Comparison of ENCODE assay signal across 8 cellular contexts in genomic region chr1:65253800-65254319, GRCh38. TPM values are rescaled to one million over a fixed set of nuclear protein-coding genes. Genes with fewer than 3 reads are reported as not detected.
A peak's percentile ranks its signal among the peaks of the same experiment; 100 is the strongest.
DNase-seq lines count a peak whose midpoint lies in the region; ATAC-seq and TF ChIP-seq lines count a peak whose summit lies in the region.

No MANE protein-coding gene starts in this region.

- H3K4me3 ChIP-seq in iPS-11a (ENCODE audit: low read depth, low read length): peak overlapping the region; percentile 64

- TF ChIP-seq CTCF in activated B cell treated with CpG ODN at 0.5 μM for 24 hours (IDR thresholded peaks at IDR 0.05): no peak

- peak; percentile 43 for ATAC-seq in HG03039 (IDR thresholded peaks at IDR 0.05; ENCODE audit: unreplicated experiment)
- ATAC-seq in activated B cell treated with CpG ODN at 0.5 μM for 24 hours (ENCODE audit: low read depth): no peak

- CTCF ChIA-PET in activated B cell treated with CpG ODN at 0.5 μM for 24 hours (lab: Charles Lee): no interaction called here

- POLR2A ChIA-PET in activated B cell treated with CpG ODN at 0.5 μM for 24 hours (lab: Charles Lee): interaction anchor here (1.2 kb wide), 1 partner anchor 166 kb away, joined by 4 read pairs; the partner anchor contains the start of genes LEPR and LEPROT

- peaks cover 3% of the 10 kb centered on the region for H3K36me3 Mint-ChIP-seq in activated CD4-positive, alpha-beta T cell treated with anti-CD3 and anti-CD28 coated beads, Interleukin-2, amount 10 ng/mL, durations not matched to agents 24 days and 14 days (ENCODE audit: low read depth)
- no peaks in the 10 kb centered on the region for H3K36me3 Mint-ChIP-seq in activated B cell treated with CpG ODN at 0.5 μM for 24 hours (ENCODE audit: low read depth)
- no peaks in the 10 kb centered on the region for H3K36me3 Mint-ChIP-seq in stimulated activated naive CD8-positive, alpha-beta T cell treated with anti-CD3 and anti-CD28 coated beads, Interleukin-15, Interleukin-2, amounts not matched to agents 100 ng/mL and 50 ng/mL, for 24 hours (ENCODE audit: low read depth)

- H3K27me3 Mint-ChIP-seq in activated CD4-positive, alpha-beta T cell treated with anti-CD3 and anti-CD28 coated beads, Interleukin-2, amount 10 ng/mL, durations not matched to agents 24 days and 14 days: peaks cover 40% of the 10 kb centered on the region
- H3K27me3 Mint-ChIP-seq in activated B cell treated with CpG ODN at 0.5 μM for 24 hours: peaks cover 14% of the 10 kb centered on the region
- H3K27me3 Mint-ChIP-seq in stimulated activated naive CD8-positive, alpha-beta T cell treated with anti-CD3 and anti-CD28 coated beads, Interleukin-15, Interleukin-2, amounts not matched to agents 100 ng/mL and 50 ng/mL, for 24 hours: peaks cover 32% of the 10 kb centered on the region

- H3K27ac Mint-ChIP-seq in activated CD4-positive, alpha-beta T cell treated with anti-CD3 and anti-CD28 coated beads, Interleukin-2, amount 10 ng/mL, durations not matched to agents 24 days and 14 days: peak overlapping the region; percentile 79
- peak overlapping the region; percentile 4 for H3K27ac Mint-ChIP-seq in activated B cell treated with CpG ODN at 0.5 μM for 24 hours
- peak overlapping the region; percentile 61 for H3K27ac Mint-ChIP-seq in stimulated activated naive CD8-positive, alpha-beta T cell treated with anti-CD3 and anti-CD28 coated beads, Interleukin-15, Interleukin-2, amounts not matched to agents 100 ng/mL and 50 ng/mL, for 24 hours

- H3K4me3 Mint-ChIP-seq in activated CD4-positive, alpha-beta T cell treated with anti-CD3 and anti-CD28 coated beads, Interleukin-2, amount 10 ng/mL, durations not matched to agents 24 days and 14 days: peak overlapping the region; percentile 84
- H3K4me3 Mint-ChIP-seq in activated B cell treated with CpG ODN at 0.5 μM for 24 hours: peak overlapping the region; percentile 83
- peak overlapping the region; percentile 88 for H3K4me3 Mint-ChIP-seq in stimulated activated naive CD8-positive, alpha-beta T cell treated with anti-CD3 and anti-CD28 coated beads, Interleukin-15, Interleukin-2, amounts not matched to agents 100 ng/mL and 50 ng/mL, for 24 hours

- no peaks in the 10 kb centered on the region for H3K9me3 Mint-ChIP-seq in activated CD4-positive, alpha-beta T cell treated with anti-CD3 and anti-CD28 coated beads, Interleukin-2, amount 10 ng/mL, durations not matched to agents 24 days and 14 days
- no peaks in the 10 kb centered on the region for H3K9me3 Mint-ChIP-seq in activated B cell treated with CpG ODN at 0.5 μM for 24 hours
- no peaks in the 10 kb centered on the region for H3K9me3 Mint-ChIP-seq in stimulated activated naive CD8-positive, alpha-beta T cell treated with anti-CD3 and anti-CD28 coated beads, Interleukin-15, Interleukin-2, amounts not matched to agents 100 ng/mL and 50 ng/mL, for 24 hours

- intact Hi-C loops in activated CD4-positive, alpha-beta T cell treated with anti-CD3 and anti-CD28 coated beads, Interleukin-2, amount 10 ng/mL, durations not matched to agents 24 days and 14 days (cut with micrococcal nuclease): loop anchor here (1.0 to 2.0 kb wide), 3 partner anchors 23 to 166 kb away; partner anchors contain the start of genes LEPR and LEPROT
- intact Hi-C loops in activated B cell treated with CpG ODN at 0.5 μM for 24 hours (cut with micrococcal nuclease): loop anchor here (1.0 to 2.0 kb wide), 2 partner anchors 166 to 185 kb away; partner anchors contain the start of genes LEPR and LEPROT

- DNase-seq in activated CD4-positive, alpha-beta T cell treated with anti-CD3 and anti-CD28 coated beads, Interleukin-2, amount 10 ng/mL, durations not matched to agents 24 days and 14 days: no peak
- no peak for DNase-seq in activated CD4-positive, alpha-beta T cell treated with anti-CD3 and anti-CD28 coated beads for 1 hour
- DNase-seq in activated B cell treated with CpG ODN at 0.5 μM for 24 hours (no peak), hippocampal formation (lab: John Stamatoyannopoulos, UW) (no peak), SK-N-DZ (ENCODE audit: low spot score) (no peak)

- peaks cover 20% of the 10 kb centered on the region for H3K4me1 Mint-ChIP-seq in activated CD4-positive, alpha-beta T cell treated with anti-CD3 and anti-CD28 coated beads, Interleukin-2, amount 10 ng/mL, durations not matched to agents 24 days and 14 days
- peaks cover 12% of the 10 kb centered on the region for H3K4me1 Mint-ChIP-seq in activated B cell treated with CpG ODN at 0.5 μM for 24 hours
- H3K4me1 Mint-ChIP-seq in stimulated activated naive CD8-positive, alpha-beta T cell treated with anti-CD3 and anti-CD28 coated beads, Interleukin-15, Interleukin-2, amounts not matched to agents 100 ng/mL and 50 ng/mL, for 24 hours (ENCODE audit: low read depth): peaks cover 17% of the 10 kb centered on the region

RNA-seq across cellular contexts. Expression of gene DNAJC6, which starts 55.5 kb away (rescaled TPM):
- total RNA-seq in activated CD4-positive, alpha-beta T cell treated with anti-CD3 and anti-CD28 coated beads, Interleukin-2, amount 10 ng/mL, durations not matched to agents 24 days and 14 days: 2.8 and 4.0 TPM in 2 replicates
- total RNA-seq in activated B cell treated with CpG ODN at 0.5 μM for 24 hours: 0.67 and 0.93 TPM in 2 replicates
- 10.4 and 15.6 TPM in 2 replicates for polyA plus RNA-seq in SK-N-DZ (2014; cell fraction: cytosol; rRNA removed)
- 7.0 and 13.9 TPM in 2 replicates for polyA plus RNA-seq in SK-N-DZ (2014; cell fraction: nucleus; rRNA removed)

Comparison
In these comparisons a context has a peak if more than half of its experiments do, and no peak if none do; other contexts are left out.
1. H3K27ac Mint-ChIP-seq: peak in every context shown above with its lines; median percentile 79 in activated CD4-positive, alpha-beta T cell treated with anti-CD3 and anti-CD28 coated beads, Interleukin-2, amount 10 ng/mL, durations not matched to agents 24 days and 14 days; 61 in stimulated activated naive CD8-positive, alpha-beta T cell treated with anti-CD3 and anti-CD28 coated beads, Interleukin-15, Interleukin-2, amounts not matched to agents 100 ng/mL and 50 ng/mL, for 24 hours; 4 in activated B cell treated with CpG ODN at 0.5 μM for 24 hours.